Comparison of ENCODE assay signal across 11 cellular contexts in genomic region chr14:68198713-68199464, GRCh38.
DNase-seq lines count a peak whose midpoint lies in the region; ATAC-seq and TF ChIP-seq lines count a peak whose summit lies in the region.
"Had no signal": no experiment of that assay in that cellular context is flagged by ENCODE, and none has a peak within 500 bp of the region (broad histone marks: within the 10 kb centered on the region; RNA-seq: fewer than 3 reads in every experiment).

No MANE protein-coding gene starts in this region.

- peak overlapping the region; percentile 12; the same call in 1 of the 2 replicates for H3K27ac Mint-ChIP-seq in GM23338
- H3K27ac Mint-ChIP-seq in activated CD4-positive, alpha-beta memory T cell treated with anti-CD3 and anti-CD28 coated beads, Interleukin-2, amount 10 ng/mL, durations not matched to agents 7 days and 5 days: no peak overlapping the region

- no peak for TF ChIP-seq CTCF in GM23338 (conservative IDR thresholded peaks at IDR 0.05; ENCODE audit: low read depth in 2 of 2)
- TF ChIP-seq CTCF in coronary artery (IDR thresholded peaks at IDR 0.05): no peak
- no peak for TF ChIP-seq CTCF in liver (IDR thresholded peaks at IDR 0.05; ENCODE audit: low read depth, low read length, missing input control)
- no peak for TF ChIP-seq CTCF in gastrocnemius medialis (IDR thresholded peaks at IDR 0.05 in 4 of 5, conservative IDR thresholded peaks at IDR 0.05 in 1 of 5)

- no peaks in the 10 kb centered on the region for H4K20me1 ChIP-seq in GM23338 (replicated peaks; ENCODE audit: insufficient read depth)

- no peak for TF ChIP-seq POLR2A in gastrocnemius medialis (IDR thresholded peaks at IDR 0.05)

- no peaks in the 10 kb centered on the region for H3F3A ChIP-seq in GM23338 (replicated peaks; ENCODE audit: low read depth)

- intact Hi-C loops in gastrocnemius medialis (cut with DNase I; ENCODE audit: low total_unique reads): no loop called here

- no peak overlapping the region for H3K27ac ChIP-seq in GM23338 (ENCODE audit: low read depth)
- peak overlapping the region; percentile 73 to 74 for H3K27ac ChIP-seq in coronary artery
- peak overlapping the region; percentile 74 to 84 for H3K27ac ChIP-seq in liver (ENCODE audit: low read depth in 1 of 2, low read length in 2 of 2)
- peak overlapping the region; percentile 17 to 46 (median 31) for H3K27ac ChIP-seq in gastrocnemius medialis
- H3K27ac ChIP-seq: WERI-Rb-1 had no signal

- TF ChIP-seq RAD21 in liver (IDR thresholded peaks at IDR 0.05): peak; percentile 54 to 63

- no peak overlapping the region for H3K4me3 ChIP-seq in GM23338
- H3K4me3 ChIP-seq in coronary artery: no peak overlapping the region
- no peak overlapping the region for H3K4me3 ChIP-seq in liver (ENCODE audit: low read depth in 1 of 3, low read length in 3 of 3)
- H3K4me3 ChIP-seq in gastrocnemius medialis: no peak overlapping the region
- H3K4me3 ChIP-seq: adrenal gland had no signal

- peak overlapping the region; percentile 19 to 36 for H3K9ac ChIP-seq in liver (ENCODE audit: low read depth in 1 of 2, low read length in 2 of 2)

- H3K36me3 Mint-ChIP-seq in GM23338 (ENCODE audit: low read depth): no peaks in the 10 kb centered on the region
- H3K36me3 Mint-ChIP-seq in activated CD4-positive, alpha-beta memory T cell treated with anti-CD3 and anti-CD28 coated beads, Interleukin-2, amount 10 ng/mL, durations not matched to agents 7 days and 5 days (ENCODE audit: low read depth): no peaks in the 10 kb centered on the region

- no peaks in the 10 kb centered on the region for H3K9me3 ChIP-seq in liver (ENCODE audit: control insufficient read depth in 4 of 4, low read length in 3 of 4)
- H3K9me3 ChIP-seq in gastrocnemius medialis: no peaks in the 10 kb centered on the region
- H3K9me3 ChIP-seq: adrenal gland, tibial nerve had no signal

- H3K4me1 Mint-ChIP-seq in GM23338: peaks cover 46% of the 10 kb centered on the region
- peaks cover 5% of the 10 kb centered on the region for H3K4me1 Mint-ChIP-seq in activated CD4-positive, alpha-beta memory T cell treated with anti-CD3 and anti-CD28 coated beads, Interleukin-2, amount 10 ng/mL, durations not matched to agents 7 days and 5 days

- H2AFZ ChIP-seq in GM23338: no peak overlapping the region

- POLR2A ChIA-PET in activated CD4-positive, alpha-beta memory T cell treated with anti-CD3 and anti-CD28 coated beads, Interleukin-2, amount 10 ng/mL, durations not matched to agents 7 days and 5 days (lab: Charles Lee): no interaction called here

- CTCF ChIA-PET in activated CD4-positive, alpha-beta memory T cell treated with anti-CD3 and anti-CD28 coated beads, Interleukin-2, amount 10 ng/mL, durations not matched to agents 7 days and 5 days (lab: Charles Lee): no interaction called here

- no peaks in the 10 kb centered on the region for H3K36me3 ChIP-seq in GM23338 (ENCODE audit: insufficient read depth)
- H3K36me3 ChIP-seq in liver (ENCODE audit: control insufficient read depth in 4 of 4, insufficient read depth in 3 of 4, low read depth in 1 of 4, low read length in 3 of 4): no peaks in the 10 kb centered on the region
- H3K36me3 ChIP-seq in gastrocnemius medialis: no peaks in the 10 kb centered on the region
- H3K36me3 ChIP-seq: adrenal gland, tibial nerve, WERI-Rb-1 had no signal

- H3K9me3 Mint-ChIP-seq in GM23338: no peaks in the 10 kb centered on the region
- no peaks in the 10 kb centered on the region for H3K9me3 Mint-ChIP-seq in activated CD4-positive, alpha-beta memory T cell treated with anti-CD3 and anti-CD28 coated beads, Interleukin-2, amount 10 ng/mL, durations not matched to agents 7 days and 5 days

- no peaks in the 10 kb centered on the region for H3K27me3 Mint-ChIP-seq in GM23338 (ENCODE audit: insufficient read depth, low read depth, poor library complexity)
- no peaks in the 10 kb centered on the region for H3K27me3 Mint-ChIP-seq in activated CD4-positive, alpha-beta memory T cell treated with anti-CD3 and anti-CD28 coated beads, Interleukin-2, amount 10 ng/mL, durations not matched to agents 7 days and 5 days

- DNase-seq in GM23338 (ENCODE audit: low spot score) (no peak), coronary artery (ENCODE audit: low spot score) (no peak), gastrocnemius medialis (no peak), NCI-H1694 (lab: John Stamatoyannopoulos, UW) (no peak)
- DNase-seq in activated CD4-positive, alpha-beta memory T cell treated with anti-CD3 and anti-CD28 coated beads, Interleukin-2, amount 10 ng/mL, durations not matched to agents 7 days and 5 days: no peak
- DNase-seq: WERI-Rb-1 had no signal

- no peaks in the 10 kb centered on the region for H3K9me2 ChIP-seq in GM23338 (ENCODE audit: insufficient read depth)

- H3K4me1 ChIP-seq in GM23338 (ENCODE audit: insufficient read depth) (peaks cover 49% of the 10 kb centered on the region), liver (ENCODE audit: control insufficient read depth in 4 of 4, insufficient read depth in 4 of 4, low read length in 3 of 4) (peaks cover 7 to 33% (median 22%) of the 10 kb centered on the region in 4 donors), gastrocnemius medialis (peaks cover 21 to 26% of the 10 kb centered on the region in 2 donors)

- H3K4me3 Mint-ChIP-seq in GM23338: no peak overlapping the region
- H3K4me3 Mint-ChIP-seq in activated CD4-positive, alpha-beta memory T cell treated with anti-CD3 and anti-CD28 coated beads, Interleukin-2, amount 10 ng/mL, durations not matched to agents 7 days and 5 days: no peak overlapping the region

- peak overlapping the region; percentile 9; the same call in 1 of the 2 replicates for H3K4me2 ChIP-seq in GM23338

- ATAC-seq in GM23338 (no peak), gastrocnemius medialis (no peak), HG03520 (IDR thresholded peaks at IDR 0.05; ENCODE audit: unreplicated experiment) (no peak), GM21737 (IDR thresholded peaks at IDR 0.05; ENCODE audit: unreplicated experiment) (no peak)

- H3K79me2 ChIP-seq in GM23338 (replicated peaks; ENCODE audit: insufficient read depth): no peaks in the 10 kb centered on the region

- in situ Hi-C loops in gastrocnemius medialis (cut with MboI; ENCODE audit: low sequenced_read_pairs in 4 of 4): no loop called here

- H3K27me3 ChIP-seq in GM23338 (ENCODE audit: insufficient read depth) (no peaks in the 10 kb centered on the region), liver (ENCODE audit: control insufficient read depth in 4 of 4, insufficient read depth in 4 of 4, low read length in 3 of 4) (no peaks in the 10 kb centered on the region), gastrocnemius medialis (no peaks in the 10 kb centered on the region)
- H3K27me3 ChIP-seq: adrenal gland, tibial nerve had no signal

- 26% methylated on average over 3 of the region's 3 CpGs for WGBS in liver

TF ChIP-seq in GM23338, 12 proteins besides CTCF, POLR2A, EP300 and RAD21 (continues in another document):
- TF ChIP-seq ZNF114 (CRISPR knock-in tag; IDR thresholded peaks at IDR 0.05) (no peak), ETS1 (IDR thresholded peaks at IDR 0.05) (no peak), NANOG (IDR thresholded peaks at IDR 0.05; ENCODE audit: borderline replicate concordance) (no peak), EZH2phosphoT487 (IDR thresholded peaks at IDR 0.05; ENCODE audit: unreplicated experiment) (no peak), CREB1 (CRISPR knock-in tag; IDR thresholded peaks at IDR 0.05; ENCODE audit: low read depth) (no peak), JUNB (IDR thresholded peaks at IDR 0.05; ENCODE audit: unreplicated experiment) (no peak)

TF ChIP-seq in liver, 16 proteins besides CTCF, POLR2A, EP300 and RAD21 (continues in another document):
- TF ChIP-seq SP1 (IDR thresholded peaks at IDR 0.05) (peak; percentile 85), FOXA1 (IDR thresholded peaks at IDR 0.05) (peak; percentile 9), HNF4A (conservative IDR thresholded peaks at IDR 0.05) (peak; percentile 95 to 96), NR2F2 (IDR thresholded peaks at IDR 0.05) (peak; percentile 42), GABPA (IDR thresholded peaks at IDR 0.05 in 1 of 2, conservative IDR thresholded peaks at IDR 0.05 in 1 of 2) (no peak), TAF1 (conservative IDR thresholded peaks at IDR 0.05) (no peak), EGR1 (IDR thresholded peaks at IDR 0.05; ENCODE audit: low read depth in 2 of 2) (no peak), JUND (IDR thresholded peaks at IDR 0.05) (peak in 1 of 2 donors; percentile 80), RXRA (IDR thresholded peaks at IDR 0.05) (peak; percentile 68 to 82), ZBTB33 (IDR thresholded peaks at IDR 0.05) (peak; percentile 73), MAX (IDR thresholded peaks at IDR 0.05) (peak; percentile 55), FOXA2 (IDR thresholded peaks at IDR 0.05) (peak; percentile 15), HNF4G (IDR thresholded peaks at IDR 0.05) (peak; percentile 74)
